Comparison of ENCODE assay signal across 17 cellular contexts in the genomic region with DNA sequence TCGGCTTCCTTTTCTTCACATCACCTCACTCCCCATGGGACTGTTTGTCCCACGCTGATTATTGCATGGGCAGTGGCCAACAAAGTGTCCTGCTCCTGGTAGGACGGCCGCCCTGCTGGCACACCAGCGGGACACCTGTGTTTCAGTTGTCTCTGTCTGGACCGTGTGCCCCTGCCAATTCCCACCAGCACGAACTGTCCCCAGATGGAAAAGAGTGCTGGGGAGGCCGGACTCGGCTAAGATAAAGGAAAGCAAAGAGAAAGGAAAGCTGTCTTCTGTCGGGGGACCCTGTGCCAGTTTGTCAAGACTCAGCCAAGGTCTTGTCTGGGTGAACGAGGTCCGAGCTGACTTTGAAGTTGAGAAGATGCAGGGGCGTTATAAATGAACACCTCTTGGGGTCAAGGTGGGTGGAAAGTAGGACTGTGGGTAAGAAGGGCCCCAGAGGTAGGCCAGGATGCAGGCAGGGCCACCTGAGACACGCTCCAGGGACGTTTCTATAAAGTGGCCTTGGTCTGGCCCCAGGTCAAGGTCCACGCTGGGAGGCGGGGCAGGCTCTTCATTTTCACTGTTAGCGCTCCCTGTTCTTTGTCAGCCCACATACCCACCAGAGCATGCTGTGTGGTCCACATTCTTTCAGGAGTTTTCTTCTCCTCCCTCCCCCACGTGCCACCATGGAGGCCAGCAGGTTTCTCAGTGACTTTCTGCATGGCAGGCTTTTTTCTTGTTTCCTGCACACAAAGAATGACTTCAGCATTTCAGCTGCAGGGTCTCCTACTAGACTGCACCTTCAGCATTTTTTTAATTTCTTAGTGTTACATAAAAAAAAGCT. TPM values are rescaled to one million over a fixed set of nuclear protein-coding genes. Genes with fewer than 3 reads are reported as not detected.
DNase-seq lines count a peak whose midpoint lies in the region; ATAC-seq and TF ChIP-seq lines count a peak whose summit lies in the region.
"Had no signal": no experiment of that assay in that cellular context is flagged by ENCODE, and none has a peak within 500 bp of the region (broad histone marks: within the 10 kb centered on the region; RNA-seq: fewer than 3 reads in every experiment).

No MANE protein-coding gene starts in this region.

- H3K4me1 ChIP-seq in HUES6 (ENCODE audit: control insufficient read depth, insufficient read depth, low read length), result peaks cover 35% of the 10 kb centered on the region
- H3K4me1 ChIP-seq in liver (ENCODE audit: control insufficient read depth in 4 of 4, insufficient read depth in 4 of 4, low read length in 3 of 4), result peaks cover under 1 to 10% (median 2%) of the 10 kb centered on the region in 4 donors
- peaks cover 62 to 68% of the 10 kb centered on the region in 2 donors for H3K4me1 ChIP-seq in gastrocnemius medialis

- TF ChIP-seq CTCF in endothelial cell (IDR thresholded peaks at IDR 0.05; ENCODE audit: unreplicated experiment), result no peak
- no peak for TF ChIP-seq CTCF in liver (IDR thresholded peaks at IDR 0.05; ENCODE audit: low read depth, low read length, missing input control)
- TF ChIP-seq CTCF in gastrocnemius medialis (IDR thresholded peaks at IDR 0.05 in 4 of 5, conservative IDR thresholded peaks at IDR 0.05 in 1 of 5), result no peak

- in situ Hi-C loops in gastrocnemius medialis (cut with MboI; ENCODE audit: low sequenced_read_pairs in 4 of 4), result no loop called here

- TF ChIP-seq RAD21 in liver (IDR thresholded peaks at IDR 0.05), result no peak

- H3K27me3 Mint-ChIP-seq in endothelial cell (ENCODE audit: unreplicated experiment), result peaks cover 2% of the 10 kb centered on the region

- H3K9me3 ChIP-seq in HUES6 (ENCODE audit: control insufficient read depth, insufficient read depth, low read depth, low read length) (no peaks in the 10 kb centered on the region), liver (ENCODE audit: control insufficient read depth in 4 of 4, low read length in 3 of 4) (no peaks in the 10 kb centered on the region), gastrocnemius medialis (no peaks in the 10 kb centered on the region)

- H3K9me3 Mint-ChIP-seq in endothelial cell (ENCODE audit: unreplicated experiment), result no peaks in the 10 kb centered on the region
- H3K9me3 Mint-ChIP-seq: activated naive CD8-positive, alpha-beta T cell treated with anti-CD3 and anti-CD28 coated beads, Interleukin-2, amount 50 U/mL, for 24 hours; naive thymus-derived CD8-positive, alpha-beta T cell had no signal

- ATAC-seq in gastrocnemius medialis (peak; percentile 92 to 95), SK-N-SH treated with all-trans-retinoic acid at 6 μM for 48 hours (no peak), HG03571 (IDR thresholded peaks at IDR 0.05; ENCODE audit: unreplicated experiment) (no peak)
- ATAC-seq: activated naive CD8-positive, alpha-beta T cell treated with anti-CD3 and anti-CD28 coated beads, Interleukin-2, amount 50 U/mL, for 24 hours; naive thymus-derived CD8-positive, alpha-beta T cell had no signal

- H3K9ac ChIP-seq in HUES6 (ENCODE audit: low read length), result peak overlapping the region; percentile 22
- no peak overlapping the region for H3K9ac ChIP-seq in liver (ENCODE audit: low read depth in 1 of 2, low read length in 2 of 2)

- peak overlapping the region; percentile 23; the same call in 1 of the 2 replicates for H3K27ac ChIP-seq in HUES6 (ENCODE audit: low read depth, low read length)
- no peak overlapping the region for H3K27ac ChIP-seq in liver (ENCODE audit: low read depth in 1 of 2, low read length in 2 of 2)
- H3K27ac ChIP-seq in gastrocnemius medialis, result peak overlapping the region; percentile 85 to 92 (median 90)
- H3K27ac ChIP-seq: epithelial cell of prostate had no signal

- 67% methylated on average over 19 of the region's 19 CpGs for WGBS in liver

- peak overlapping the region; percentile 35 for H3K4me3 Mint-ChIP-seq in endothelial cell (ENCODE audit: unreplicated experiment)
- H3K4me3 Mint-ChIP-seq: activated naive CD8-positive, alpha-beta T cell treated with anti-CD3 and anti-CD28 coated beads, Interleukin-2, amount 50 U/mL, for 24 hours; naive thymus-derived CD8-positive, alpha-beta T cell had no signal

- no peak overlapping the region; the same call in 1 of the 2 replicates for H3K4me3 ChIP-seq in HUES6 (ENCODE audit: low read depth, low read length)
- H3K4me3 ChIP-seq in liver (ENCODE audit: low read depth in 1 of 3, low read length in 3 of 3), result no peak overlapping the region
- peak overlapping the region; percentile 0 to 39 (median 34) for H3K4me3 ChIP-seq in gastrocnemius medialis
- H3K4me3 ChIP-seq: skin epidermis had no signal

- no peak overlapping the region for H3K27ac Mint-ChIP-seq in endothelial cell (ENCODE audit: unreplicated experiment)
- H3K27ac Mint-ChIP-seq: activated naive CD8-positive, alpha-beta T cell treated with anti-CD3 and anti-CD28 coated beads, Interleukin-2, amount 50 U/mL, for 24 hours had no signal

- H3K27me3 ChIP-seq in HUES6 (ENCODE audit: control insufficient read depth, insufficient read depth, low read length) (no peaks in the 10 kb centered on the region), liver (ENCODE audit: control insufficient read depth in 4 of 4, insufficient read depth in 4 of 4, low read length in 3 of 4) (no peaks in the 10 kb centered on the region), gastrocnemius medialis (no peaks in the 10 kb centered on the region)

- intact Hi-C loops in gastrocnemius medialis (cut with DNase I; ENCODE audit: low total_unique reads), result loop anchor here (5.0 kb wide), 1 partner anchor 79 kb away; no protein-coding TSS in a partner anchor

- H3K36me3 Mint-ChIP-seq in endothelial cell (ENCODE audit: low read depth, unreplicated experiment), result no peaks in the 10 kb centered on the region
- H3K36me3 Mint-ChIP-seq: naive thymus-derived CD8-positive, alpha-beta T cell had no signal

- TF ChIP-seq POLR2A in gastrocnemius medialis (IDR thresholded peaks at IDR 0.05), result peak; percentile 25 to 33

- DNase-seq in endothelial cell (ENCODE audit: low spot score) (no peak), gastrocnemius medialis (peak; percentile 92 to 94), NOMO-1 treated with DMSO at 0.1 percent for 48 hours (lab: John Stamatoyannopoulos, UW; ENCODE audit: unreplicated experiment) (no peak)
- no peak for DNase-seq in stimulated activated CD4-positive, alpha-beta T cell treated with anti-CD3 and anti-CD28 coated beads, Interleukin-12 subunit alpha, Interleukin-12 subunit beta, amount 100 ng/mL, for 4 hours
- DNase-seq: activated CD4-positive, alpha-beta T cell treated with anti-CD3 and anti-CD28 coated beads, Interleukin-2, amount 50 U/mL, for 48 hours; activated naive CD8-positive, alpha-beta T cell treated with anti-CD3 and anti-CD28 coated beads, Interleukin-2, amount 50 U/mL, for 24 hours; activated T-cell treated with anti-CD3 and anti-CD28 coated beads, Interleukin-2, amount 50 U/mL, for 48 hours; kidney glomerular epithelial cell; naive thymus-derived CD8-positive, alpha-beta T cell; NCI-H1092 treated with DMSO at 0.1 percent for 48 hours; stimulated activated naive CD4-positive, alpha-beta T cell treated with Interleukin-2 at 50 U/mL for 16 hours had no signal

- H3K36me3 ChIP-seq in HUES6 (ENCODE audit: control insufficient read depth, insufficient read depth, low read length) (no peaks in the 10 kb centered on the region), liver (ENCODE audit: control insufficient read depth in 4 of 4, insufficient read depth in 3 of 4, low read depth in 1 of 4, low read length in 3 of 4) (no peaks in the 10 kb centered on the region), gastrocnemius medialis (no peaks in the 10 kb centered on the region)

- H3K4me1 Mint-ChIP-seq in endothelial cell (ENCODE audit: unreplicated experiment), result peaks cover 44% of the 10 kb centered on the region
- H3K4me1 Mint-ChIP-seq: activated naive CD8-positive, alpha-beta T cell treated with anti-CD3 and anti-CD28 coated beads, Interleukin-2, amount 50 U/mL, for 24 hours; naive thymus-derived CD8-positive, alpha-beta T cell had no signal

TF ChIP-seq in liver, 16 proteins besides CTCF, POLR2A, EP300 and RAD21:
- TF ChIP-seq HNF4A (conservative IDR thresholded peaks at IDR 0.05) (peak; percentile 72 to 83), EGR1 (IDR thresholded peaks at IDR 0.05; ENCODE audit: low read depth in 2 of 2) (no peak), RXRA (IDR thresholded peaks at IDR 0.05) (peak in 1 of 2 donors; percentile 25), NR2F2 (IDR thresholded peaks at IDR 0.05) (no peak), SP1 (IDR thresholded peaks at IDR 0.05) (peak; percentile 23)
- TF ChIP-seq, protein P1, sequence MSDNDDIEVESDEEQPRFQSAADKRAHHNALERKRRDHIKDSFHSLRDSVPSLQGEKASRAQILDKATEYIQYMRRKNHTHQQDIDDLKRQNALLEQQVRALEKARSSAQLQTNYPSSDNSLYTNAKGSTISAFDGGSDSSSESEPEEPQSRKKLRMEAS (IDR thresholded peaks at IDR 0.05), result no peak

TF ChIP-seq in SK-N-SH treated with all-trans-retinoic acid at 6 μM for 48 hours, 23 proteins besides CTCF, POLR2A, EP300 and RAD21:
- TF ChIP-seq, protein P2, sequence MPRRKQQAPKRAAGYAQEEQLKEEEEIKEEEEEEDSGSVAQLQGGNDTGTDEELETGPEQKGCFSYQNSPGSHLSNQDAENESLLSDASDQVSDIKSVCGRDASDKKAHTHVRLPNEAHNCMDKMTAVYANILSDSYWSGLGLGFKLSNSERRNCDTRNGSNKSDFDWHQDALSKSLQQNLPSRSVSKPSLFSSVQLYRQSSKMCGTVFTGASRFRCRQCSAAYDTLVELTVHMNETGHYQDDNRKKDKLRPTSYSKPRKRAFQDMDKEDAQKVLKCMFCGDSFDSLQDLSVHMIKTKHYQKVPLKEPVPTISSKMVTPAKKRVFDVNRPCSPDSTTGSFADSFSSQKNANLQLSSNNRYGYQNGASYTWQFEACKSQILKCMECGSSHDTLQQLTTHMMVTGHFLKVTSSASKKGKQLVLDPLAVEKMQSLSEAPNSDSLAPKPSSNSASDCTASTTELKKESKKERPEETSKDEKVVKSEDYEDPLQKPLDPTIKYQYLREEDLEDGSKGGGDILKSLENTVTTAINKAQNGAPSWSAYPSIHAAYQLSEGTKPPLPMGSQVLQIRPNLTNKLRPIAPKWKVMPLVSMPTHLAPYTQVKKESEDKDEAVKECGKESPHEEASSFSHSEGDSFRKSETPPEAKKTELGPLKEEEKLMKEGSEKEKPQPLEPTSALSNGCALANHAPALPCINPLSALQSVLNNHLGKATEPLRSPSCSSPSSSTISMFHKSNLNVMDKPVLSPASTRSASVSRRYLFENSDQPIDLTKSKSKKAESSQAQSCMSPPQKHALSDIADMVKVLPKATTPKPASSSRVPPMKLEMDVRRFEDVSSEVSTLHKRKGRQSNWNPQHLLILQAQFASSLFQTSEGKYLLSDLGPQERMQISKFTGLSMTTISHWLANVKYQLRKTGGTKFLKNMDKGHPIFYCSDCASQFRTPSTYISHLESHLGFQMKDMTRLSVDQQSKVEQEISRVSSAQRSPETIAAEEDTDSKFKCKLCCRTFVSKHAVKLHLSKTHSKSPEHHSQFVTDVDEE (CRISPR knock-in tag; IDR thresholded peaks at IDR 0.05), result no peak
- no peak for TF ChIP-seq ARNTL (CRISPR knock-in tag; IDR thresholded peaks at IDR 0.05; ENCODE audit: borderline replicate concordance, low read depth)
- no peak for TF ChIP-seq ESRRG (CRISPR knock-in tag; IDR thresholded peaks at IDR 0.05)
- TF ChIP-seq GLIS3 (CRISPR knock-in tag; IDR thresholded peaks at IDR 0.05), result no peak
TF ChIP-seq in SK-N-SH treated with all-trans-retinoic acid at 6 μM for 48 hours: peak in this region for 0.

RNA-seq across cellular contexts. Expression of gene FAM50B, which starts 57.2 kb away (rescaled TPM):
- total RNA-seq in endothelial cell (ENCODE audit: unreplicated experiment), result 3.8 TPM
- 10 to 100 TPM in 1 of 2 donors, 1 to 10 TPM in 1; 8.8 to 10.2 TPM for total RNA-seq in liver
- polyA plus RNA-seq in liver, result 10 to 100 TPM; 11.9 to 12.3 TPM
- total RNA-seq in gastrocnemius medialis, result 10 to 100 TPM in 3 of 4 donors, 1 to 10 TPM in 1; 4.4 to 19.6 (median 15.3) TPM

Comparison
In these comparisons a context has a peak if more than half of its experiments do, and no peak if none do; other contexts are left out.
1. H3K27ac ChIP-seq: peak in HUES6 (single experiment) and gastrocnemius medialis (4 of 4); none in liver (0 of 2).
2. H3K4me3 ChIP-seq: peak in gastrocnemius medialis (4 of 4); none in HUES6 (single experiment) and liver (0 of 3).
3. DNase-seq: peak in gastrocnemius medialis (2 of 2); none in endothelial cell (single experiment), NOMO-1 treated with DMSO at 0.1 percent for 48 hours (single experiment) and stimulated activated CD4-positive, alpha-beta T cell treated with anti-CD3 and anti-CD28 coated beads, Interleukin-12 subunit alpha, Interleukin-12 subunit beta, amount 100 ng/mL, for 4 hours (single experiment).
4. ATAC-seq: peak in gastrocnemius medialis (2 of 2); none in SK-N-SH treated with all-trans-retinoic acid at 6 μM for 48 hours (single experiment) and HG03571 (single experiment).